15 cellular contexts compared by ENCODE assay signal in the genomic region with DNA sequence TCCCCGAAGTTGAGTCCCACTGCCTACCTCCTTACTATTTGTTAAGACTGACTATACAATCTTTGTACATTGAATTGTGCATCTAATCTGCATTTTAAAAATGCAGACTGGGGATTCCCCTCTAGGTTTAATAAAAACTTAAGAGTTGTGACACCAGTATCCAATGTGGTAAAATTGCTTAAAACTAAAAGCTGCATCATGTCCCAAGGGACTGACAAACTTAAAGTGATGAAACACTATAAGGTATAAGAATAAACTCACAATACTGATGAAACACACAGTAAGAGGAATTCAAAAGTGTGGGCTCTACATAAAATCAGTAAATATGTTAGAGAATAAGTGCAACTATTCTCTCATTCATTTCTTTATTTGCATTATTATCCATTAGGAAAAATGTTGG.
A peak's percentile ranks its signal among the peaks of the same experiment; 100 is the strongest.
DNase-seq lines count a peak whose midpoint lies in the region; ATAC-seq and TF ChIP-seq lines count a peak whose summit lies in the region.
"Had no signal": no experiment of that assay in that cellular context is flagged by ENCODE, and none has a peak within 500 bp of the region (broad histone marks: within the 10 kb centered on the region; RNA-seq: fewer than 3 reads in every experiment).

No MANE protein-coding gene starts in this region.

- TF ChIP-seq CTCF in fibroblast of mammary gland (conservative IDR thresholded peaks at IDR 0.05; ENCODE audit: control insufficient read depth, insufficient read depth, low read depth, low read length): no peak

- H3K9ac ChIP-seq in SK-N-MC (ENCODE audit: insufficient read length): no peak overlapping the region
- H3K9ac ChIP-seq: BLaER1 treated with 17β-estradiol and CSF1 and Interleukin-3, amounts not matched to agents 10 nM and 100 nM had no signal

- H3K27ac ChIP-seq in SK-N-MC: no peak overlapping the region

- peak; percentile 24 for DNase-seq in SIG-M5 treated with dmso at 0.1 percent for 504 hours (lab: John Stamatoyannopoulos, UW; ENCODE audit: unreplicated experiment)
- DNase-seq in SIG-M5 (lab: John Stamatoyannopoulos, UW): no peak
- DNase-seq in SK-N-MC (ENCODE audit: low read depth, low spot score): peak; percentile 22
- peak; percentile 34 for DNase-seq in fibroblast of mammary gland (ENCODE audit: low read depth)
- DNase-seq in skeletal muscle cell (ENCODE audit: low read depth): peak; percentile 11
- no peak for DNase-seq in NCI-H82 (lab: John Stamatoyannopoulos, UW)
- DNase-seq: ACHN; CD4-positive, CD25-positive, alpha-beta regulatory T cell; DMS53; GF-D8; HCEC 1CT; HFFc6 had no signal

- ATAC-seq in GM19455 (IDR thresholded peaks at IDR 0.05; ENCODE audit: unreplicated experiment): no peak
- ATAC-seq in HG03442 (IDR thresholded peaks at IDR 0.05; ENCODE audit: unreplicated experiment): no peak

- H3K36me3 ChIP-seq in SK-N-MC (ENCODE audit: insufficient read depth, low read length): no peaks in the 10 kb centered on the region
- H3K36me3 ChIP-seq: BLaER1 treated with 17β-estradiol and CSF1 and Interleukin-3, amounts not matched to agents 10 nM and 100 nM had no signal

- H3K4me3 ChIP-seq in SK-N-MC: no peak overlapping the region
- H3K4me3 ChIP-seq in fibroblast of mammary gland (ENCODE audit: control insufficient read depth, low read depth, low read length): no peak overlapping the region
- no peak overlapping the region for H3K4me3 ChIP-seq in skeletal muscle cell (ENCODE audit: low read depth, low read length)
- H3K4me3 ChIP-seq: BLaER1 treated with 17β-estradiol and CSF1 and Interleukin-3, amounts not matched to agents 10 nM and 100 nM had no signal

- H3K9me3 ChIP-seq in SK-N-MC (ENCODE audit: low read depth, low read length): no peaks in the 10 kb centered on the region

Comparison
In these comparisons a context has a peak if more than half of its experiments do, and no peak if none do; other contexts are left out.
1. DNase-seq: peak in SIG-M5 treated with dmso at 0.1 percent for 504 hours (single experiment), SK-N-MC (single experiment), fibroblast of mammary gland (single experiment) and skeletal muscle cell (single experiment); none in SIG-M5 (single experiment) and NCI-H82 (single experiment).